Comparison of ENCODE assay signal across 8 cellular contexts in genomic region chr4:103429283-103429682, GRCh38.
DNase-seq lines count a peak whose midpoint lies in the region; ATAC-seq and TF ChIP-seq lines count a peak whose summit lies in the region.

No MANE protein-coding gene starts in this region.

- no peak overlapping the region for H3K27ac Mint-ChIP-seq in CD8-positive, alpha-beta memory T cell

- peaks cover 0 to 1% of the 10 kb centered on the region in 2 donors for H3K27me3 Mint-ChIP-seq in CD8-positive, alpha-beta memory T cell

- peak; percentile 84 for ATAC-seq in GM21723 (IDR thresholded peaks at IDR 0.05; ENCODE audit: unreplicated experiment)
- peak; percentile 83 for ATAC-seq in HG03565 (IDR thresholded peaks at IDR 0.05; ENCODE audit: unreplicated experiment)

- no peaks in the 10 kb centered on the region for H3K9me3 ChIP-seq in CD8-positive, alpha-beta memory T cell (ENCODE audit: low read length)

- H3K36me3 Mint-ChIP-seq in CD8-positive, alpha-beta memory T cell: no peaks in the 10 kb centered on the region

- DNase-seq in activated CD4-positive, alpha-beta T cell treated with anti-CD3 and anti-CD28 coated beads for 48 hours: peak; percentile 14
- DNase-seq in activated CD4-positive, alpha-beta T cell treated with anti-CD3 and anti-CD28 coated beads for 1 hour: no peak
- DNase-seq in islet precursor cell: peak; percentile 58
- no peak for DNase-seq in RWPE1 (ENCODE audit: low spot score)
- DNase-seq in CD8-positive, alpha-beta memory T cell: no peak
- no peak for DNase-seq in COLO829 (ENCODE audit: low spot score)

- no peaks in the 10 kb centered on the region for H3K27me3 ChIP-seq in CD8-positive, alpha-beta memory T cell (ENCODE audit: insufficient read depth, low read length, poor library complexity, severe bottlenecking)

- no peak overlapping the region for H3K4me3 Mint-ChIP-seq in CD8-positive, alpha-beta memory T cell

- POLR2A ChIA-PET in RWPE1 (lab: Yijun Ruan, JAX; ENCODE audit: low non-redundant PET): no interaction called here
- POLR2A ChIA-PET in CD8-positive, alpha-beta memory T cell (lab: Charles Lee): no interaction called here

- no peak for TF ChIP-seq CTCF in RWPE1 (conservative IDR thresholded peaks at IDR 0.05; ENCODE audit: low read depth)

- no peak overlapping the region for H3K4me3 ChIP-seq in CD8-positive, alpha-beta memory T cell (ENCODE audit: low read length)

- no peaks in the 10 kb centered on the region for H3K4me1 ChIP-seq in CD8-positive, alpha-beta memory T cell (ENCODE audit: insufficient read depth, low read length)

- H3K4me1 Mint-ChIP-seq in CD8-positive, alpha-beta memory T cell: no peaks in the 10 kb centered on the region

- CTCF ChIA-PET in RWPE1 (lab: Yijun Ruan, JAX): no interaction called here
- CTCF ChIA-PET in CD8-positive, alpha-beta memory T cell (lab: Charles Lee): no interaction called here

- H3K36me3 ChIP-seq in CD8-positive, alpha-beta memory T cell (ENCODE audit: insufficient read depth, low read length): no peaks in the 10 kb centered on the region

- H3K9me3 Mint-ChIP-seq in CD8-positive, alpha-beta memory T cell: peaks cover 0 to 3% (median 0%) of the 10 kb centered on the region in 5 donors

- H3K27ac ChIP-seq in RWPE1: no peak overlapping the region
- H3K27ac ChIP-seq in CD8-positive, alpha-beta memory T cell (ENCODE audit: low read depth, low read length): no peak overlapping the region

Comparison
In these comparisons a context has a peak if more than half of its experiments do, and no peak if none do; other contexts are left out.
1. DNase-seq: peak in activated CD4-positive, alpha-beta T cell treated with anti-CD3 and anti-CD28 coated beads for 48 hours (single experiment) and islet precursor cell (single experiment); none in activated CD4-positive, alpha-beta T cell treated with anti-CD3 and anti-CD28 coated beads for 1 hour (single experiment), RWPE1 (single experiment), CD8-positive, alpha-beta memory T cell (0 of 5) and COLO829 (single experiment).